Comparison of ENCODE assay signal across 13 cellular contexts in genomic region chr1:56666112-56666608, GRCh38. TPM values are rescaled to one million over a fixed set of nuclear protein-coding genes. Genes with fewer than 3 reads are reported as not detected.
"Had no signal": no experiment of that assay in that cellular context is flagged by ENCODE, and none has a peak within 500 bp of the region (broad histone marks: within the 10 kb centered on the region; RNA-seq: fewer than 3 reads in every experiment).

No MANE protein-coding gene starts in this region.

- ATAC-seq: gastrocnemius medialis; left lung; naive thymus-derived CD8-positive, alpha-beta T cell; stimulated activated naive CD8-positive, alpha-beta T cell treated with anti-CD3 and anti-CD28 coated beads, Interleukin-15, amount 100 ng/mL, for 72 hours had no signal

- H3K4me3 Mint-ChIP-seq: activated naive CD8-positive, alpha-beta T cell treated with anti-CD3 and anti-CD28 coated beads, Interleukin-2, amount 10 ng/mL, durations not matched to agents 7 days and 5 days; dendritic cell treated with granulocyte-macrophage colony-stimulating factor and Interleukin-4, amounts not matched to agents 40 ng/mL and 50 ng/mL, for 4 days; memory B cell; naive thymus-derived CD8-positive, alpha-beta T cell; stimulated activated naive CD8-positive, alpha-beta T cell treated with anti-CD3 and anti-CD28 coated beads, Interleukin-15, amount 100 ng/mL, for 72 hours; type B pancreatic cell had no signal

- H3K36me3 Mint-ChIP-seq: activated naive CD8-positive, alpha-beta T cell treated with anti-CD3 and anti-CD28 coated beads, Interleukin-2, amount 10 ng/mL, durations not matched to agents 7 days and 5 days; memory B cell; naive thymus-derived CD8-positive, alpha-beta T cell; type B pancreatic cell had no signal

- H3K4me1 Mint-ChIP-seq: activated naive CD8-positive, alpha-beta T cell treated with anti-CD3 and anti-CD28 coated beads, Interleukin-2, amount 10 ng/mL, durations not matched to agents 7 days and 5 days; memory B cell; naive thymus-derived CD8-positive, alpha-beta T cell; stimulated activated naive CD8-positive, alpha-beta T cell treated with anti-CD3 and anti-CD28 coated beads, Interleukin-15, amount 100 ng/mL, for 72 hours had no signal

- H3K27me3 Mint-ChIP-seq: activated naive CD8-positive, alpha-beta T cell treated with anti-CD3 and anti-CD28 coated beads, Interleukin-2, amount 10 ng/mL, durations not matched to agents 7 days and 5 days; dendritic cell treated with granulocyte-macrophage colony-stimulating factor and Interleukin-4, amounts not matched to agents 40 ng/mL and 50 ng/mL, for 4 days; type B pancreatic cell had no signal

- H3K27ac Mint-ChIP-seq: activated naive CD8-positive, alpha-beta T cell treated with anti-CD3 and anti-CD28 coated beads, Interleukin-2, amount 10 ng/mL, durations not matched to agents 7 days and 5 days; dendritic cell treated with granulocyte-macrophage colony-stimulating factor and Interleukin-4, amounts not matched to agents 40 ng/mL and 50 ng/mL, for 4 days; memory B cell; naive thymus-derived CD8-positive, alpha-beta T cell; stimulated activated naive CD8-positive, alpha-beta T cell treated with anti-CD3 and anti-CD28 coated beads, Interleukin-15, amount 100 ng/mL, for 72 hours; type B pancreatic cell had no signal

- DNase-seq: activated naive CD4-positive, alpha-beta T cell; activated naive CD8-positive, alpha-beta T cell treated with anti-CD3 and anti-CD28 coated beads, Interleukin-2, amount 10 ng/mL, durations not matched to agents 7 days and 5 days; activated T-cell treated with anti-CD3 and anti-CD28 coated beads for 4 hours; brain microvascular endothelial cell; cerebellar nuclear complex; gastrocnemius medialis; left lung; naive thymus-derived CD8-positive, alpha-beta T cell; stimulated activated CD4-positive, alpha-beta T cell treated with anti-CD3 and anti-CD28 coated beads, Interleukin-1b, Interleukin-23, amount 100 ng/mL, for 48 hours; stimulated activated naive CD8-positive, alpha-beta T cell treated with anti-CD3 and anti-CD28 coated beads, Interleukin-15, amount 100 ng/mL, for 72 hours had no signal

- H3K9me3 Mint-ChIP-seq: activated naive CD8-positive, alpha-beta T cell treated with anti-CD3 and anti-CD28 coated beads, Interleukin-2, amount 10 ng/mL, durations not matched to agents 7 days and 5 days; dendritic cell treated with granulocyte-macrophage colony-stimulating factor and Interleukin-4, amounts not matched to agents 40 ng/mL and 50 ng/mL, for 4 days; memory B cell; naive thymus-derived CD8-positive, alpha-beta T cell; stimulated activated naive CD8-positive, alpha-beta T cell treated with anti-CD3 and anti-CD28 coated beads, Interleukin-15, amount 100 ng/mL, for 72 hours; type B pancreatic cell had no signal

RNA-seq across cellular contexts. Expression of gene PRKAA2, which starts 21.0 kb away (rescaled TPM):
- total RNA-seq: activated naive CD8-positive, alpha-beta T cell treated with anti-CD3 and anti-CD28 coated beads, Interleukin-2, amount 10 ng/mL, durations not matched to agents 7 days and 5 days; naive thymus-derived CD8-positive, alpha-beta T cell had no signal
